Comparison of ENCODE assay signal across 1 cellular context in the genomic region with DNA sequence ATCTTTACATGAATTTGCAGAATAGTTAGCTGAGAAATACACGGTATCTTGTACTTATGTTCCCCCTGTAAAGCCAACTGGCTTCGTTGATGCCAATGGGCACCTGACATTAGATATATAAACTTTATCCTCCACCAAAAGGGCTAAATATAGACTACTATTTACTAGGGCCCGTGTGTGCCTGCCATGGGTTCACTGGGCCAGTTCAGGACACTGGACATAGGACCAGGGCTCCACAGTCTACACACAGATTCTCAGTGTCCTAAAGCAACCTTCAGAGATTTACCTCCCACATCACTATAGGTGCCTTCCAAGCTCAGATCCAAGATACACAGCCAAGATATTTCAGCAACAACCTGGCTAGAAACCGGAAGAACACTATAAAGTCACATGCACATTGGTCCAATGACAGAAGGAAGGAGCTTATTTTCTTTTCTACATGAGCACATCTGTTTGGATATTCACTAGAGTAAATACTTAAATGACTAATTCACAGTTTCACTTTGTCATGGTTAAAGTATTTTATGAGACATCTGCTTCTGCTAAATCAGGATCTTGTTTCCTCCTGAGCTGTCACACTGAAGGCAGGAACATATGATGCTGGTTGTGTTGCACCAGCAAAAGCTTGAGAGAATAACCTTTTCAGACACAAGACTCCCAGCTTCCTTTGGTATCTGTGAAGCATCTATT.
TF ChIP-seq lines count a peak whose summit lies in the region.

No MANE protein-coding gene starts in this region.

TF ChIP-seq in HCT116, 20 proteins besides CTCF, POLR2A, EP300 and RAD21 (continued from another document):
- TF ChIP-seq, protein P1, sequence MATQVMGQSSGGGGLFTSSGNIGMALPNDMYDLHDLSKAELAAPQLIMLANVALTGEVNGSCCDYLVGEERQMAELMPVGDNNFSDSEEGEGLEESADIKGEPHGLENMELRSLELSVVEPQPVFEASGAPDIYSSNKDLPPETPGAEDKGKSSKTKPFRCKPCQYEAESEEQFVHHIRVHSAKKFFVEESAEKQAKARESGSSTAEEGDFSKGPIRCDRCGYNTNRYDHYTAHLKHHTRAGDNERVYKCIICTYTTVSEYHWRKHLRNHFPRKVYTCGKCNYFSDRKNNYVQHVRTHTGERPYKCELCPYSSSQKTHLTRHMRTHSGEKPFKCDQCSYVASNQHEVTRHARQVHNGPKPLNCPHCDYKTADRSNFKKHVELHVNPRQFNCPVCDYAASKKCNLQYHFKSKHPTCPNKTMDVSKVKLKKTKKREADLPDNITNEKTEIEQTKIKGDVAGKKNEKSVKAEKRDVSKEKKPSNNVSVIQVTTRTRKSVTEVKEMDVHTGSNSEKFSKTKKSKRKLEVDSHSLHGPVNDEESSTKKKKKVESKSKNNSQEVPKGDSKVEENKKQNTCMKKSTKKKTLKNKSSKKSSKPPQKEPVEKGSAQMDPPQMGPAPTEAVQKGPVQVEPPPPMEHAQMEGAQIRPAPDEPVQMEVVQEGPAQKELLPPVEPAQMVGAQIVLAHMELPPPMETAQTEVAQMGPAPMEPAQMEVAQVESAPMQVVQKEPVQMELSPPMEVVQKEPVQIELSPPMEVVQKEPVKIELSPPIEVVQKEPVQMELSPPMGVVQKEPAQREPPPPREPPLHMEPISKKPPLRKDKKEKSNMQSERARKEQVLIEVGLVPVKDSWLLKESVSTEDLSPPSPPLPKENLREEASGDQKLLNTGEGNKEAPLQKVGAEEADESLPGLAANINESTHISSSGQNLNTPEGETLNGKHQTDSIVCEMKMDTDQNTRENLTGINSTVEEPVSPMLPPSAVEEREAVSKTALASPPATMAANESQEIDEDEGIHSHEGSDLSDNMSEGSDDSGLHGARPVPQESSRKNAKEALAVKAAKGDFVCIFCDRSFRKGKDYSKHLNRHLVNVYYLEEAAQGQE (IDR thresholded peaks at IDR 0.05; ENCODE audit: low read depth): no peak
- TF ChIP-seq SIN3A (IDR thresholded peaks at IDR 0.05; ENCODE audit: low read depth) (0 out of 2 replicates have a peak, but pooled peaks have one; percentile 31), SP1 (IDR thresholded peaks at IDR 0.05; ENCODE audit: low read depth) (peak; percentile 25; the same call in 1 of the 2 replicates), ZBTB33 (IDR thresholded peaks at IDR 0.05; ENCODE audit: extremely low read depth, insufficient replicate concordance, low read length) (no peak), EZH2 (IDR thresholded peaks at IDR 0.05) (no peak), ZFX (IDR thresholded peaks at IDR 0.05) (no peak), FOSL1 (IDR thresholded peaks at IDR 0.05; ENCODE audit: low read depth) (peak; percentile 41; the same call in 1 of the 2 replicates), CEBPB (IDR thresholded peaks at IDR 0.05; ENCODE audit: low read depth) (no peak)
- TF ChIP-seq, protein P2, sequence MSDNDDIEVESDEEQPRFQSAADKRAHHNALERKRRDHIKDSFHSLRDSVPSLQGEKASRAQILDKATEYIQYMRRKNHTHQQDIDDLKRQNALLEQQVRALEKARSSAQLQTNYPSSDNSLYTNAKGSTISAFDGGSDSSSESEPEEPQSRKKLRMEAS (IDR thresholded peaks at IDR 0.05): 0 out of 2 replicates have a peak, but pooled peaks have one; percentile 28
TF ChIP-seq in HCT116: peak in this region for 5.
